24 cellular contexts compared by ENCODE assay signal in the genomic region with DNA sequence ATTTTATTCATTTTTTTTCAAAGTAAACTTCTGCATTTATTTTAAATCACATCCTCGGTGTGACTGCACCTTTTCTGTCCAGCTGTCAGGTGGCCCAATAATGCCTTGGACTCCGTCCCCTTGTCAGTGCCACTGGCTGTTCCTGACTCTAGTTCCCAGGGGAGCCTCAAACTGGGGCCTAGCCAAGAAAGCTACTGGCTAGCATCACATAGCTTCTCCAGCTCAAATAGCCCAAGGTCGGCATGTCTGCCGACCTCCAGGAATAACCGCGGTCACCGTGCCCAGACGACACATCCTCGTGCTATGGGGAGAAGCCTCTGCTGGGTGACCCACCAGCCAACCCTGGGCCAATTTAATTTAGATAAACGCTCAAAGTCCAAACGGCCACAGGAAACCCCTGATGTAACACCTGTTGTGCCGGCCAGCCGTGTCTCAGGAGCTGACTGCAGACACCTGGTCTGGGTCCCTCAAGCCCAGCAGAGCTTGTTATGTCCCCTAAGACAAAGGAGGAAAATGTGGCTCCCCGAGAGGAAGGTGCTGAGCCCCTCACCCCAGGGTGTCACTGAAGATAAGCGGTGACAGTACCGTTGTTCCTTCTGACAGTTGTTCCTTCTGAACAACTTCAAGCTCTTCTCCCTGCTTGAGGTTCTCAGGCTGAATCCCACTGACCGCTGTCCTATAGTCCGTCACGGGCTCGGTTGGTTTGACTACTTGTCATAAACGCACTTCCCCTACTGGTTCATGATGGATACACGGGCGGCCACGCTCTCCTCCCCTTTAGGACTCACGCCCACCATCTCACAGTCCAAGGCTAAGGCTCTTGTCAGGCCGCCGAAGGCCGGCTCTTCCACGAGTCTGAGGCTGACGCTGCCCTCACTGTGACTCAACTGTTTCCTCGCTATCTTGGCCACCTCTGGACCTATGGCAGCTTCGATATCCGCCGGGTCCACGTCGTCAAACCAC.
DNase-seq lines count a peak whose midpoint lies in the region; ATAC-seq lines count a peak whose summit lies in the region.
"Had no signal": no experiment of that assay in that cellular context is flagged by ENCODE, and none has a peak within 500 bp of the region (broad histone marks: within the 10 kb centered on the region; RNA-seq: fewer than 3 reads in every experiment).

No MANE protein-coding gene starts in this region.

- peaks cover 15% of the 10 kb centered on the region for H3K4me1 Mint-ChIP-seq in activated naive CD4-positive, alpha-beta T cell treated with anti-CD3 and anti-CD28 coated beads, Interleukin-2, amount 10 ng/mL, durations not matched to agents 7 days and 5 days
- peaks cover 20% of the 10 kb centered on the region for H3K4me1 Mint-ChIP-seq in stimulated activated naive CD8-positive, alpha-beta T cell treated with anti-CD3 and anti-CD28 coated beads, Interleukin-15, Interleukin-2, amounts not matched to agents 100 ng/mL and 50 ng/mL, for 24 hours (ENCODE audit: low read depth)

- DNase-seq in activated naive CD4-positive, alpha-beta T cell treated with anti-CD3 and anti-CD28 coated beads, Interleukin-2, amount 10 ng/mL, durations not matched to agents 7 days and 5 days = peak; percentile 18
- DNase-seq in activated naive CD4-positive, alpha-beta T cell treated with anti-CD3 and anti-CD28 coated beads, Interleukin-2, amount 50 U/mL, for 72 hours (ENCODE audit: low spot score in 2 of 2) = no peak
- DNase-seq in NAMALWA (ENCODE audit: low spot score) (peak; percentile 35), left lobe of liver (ENCODE audit: low spot score) (peak; percentile 68), HuH-7 (ENCODE audit: low spot score) (no peak), GM03348 (ENCODE audit: low spot score) (no peak)
- DNase-seq: activated CD4-positive, alpha-beta T cell treated with anti-CD3 and anti-CD28 coated beads, Interleukin-2, amount 50 U/mL, for 4 hours; activated gamma-delta T cell; activated T-cell treated with anti-CD3 and anti-CD28 coated beads for 4 hours; NCI-H1105 treated with DMSO at 0.1 percent for 48 hours; NCI-H2029 treated with DMSO at 0.1 percent for 48 hours; NCI-H345; NCI-H748 treated with DMSO at 0.1 percent for 48 hours; nucleus accumbens; stimulated activated CD4-positive, alpha-beta T cell treated with anti-CD3 and anti-CD28 coated beads, Interleukin-12 subunit alpha, Interleukin-12 subunit beta, amount 100 ng/mL, for 4 hours; stimulated activated CD4-positive, alpha-beta T cell treated with anti-CD3 and anti-CD28 coated beads, Interleukin-4, amount 100 ng/mL, for 24 hours; stomach; T-helper 9 cell; transverse colon; WERI-Rb-1 had no signal

- CTCF ChIA-PET in activated naive CD4-positive, alpha-beta T cell treated with anti-CD3 and anti-CD28 coated beads, Interleukin-2, amount 10 ng/mL, durations not matched to agents 7 days and 5 days (lab: Charles Lee) = interaction anchor here (1.2 to 1.9 kb wide), 2 partner anchors 12 to 13 kb away, joined by 3 to 5 read pairs; no protein-coding TSS in a partner anchor

- H3K36me3 Mint-ChIP-seq in activated naive CD4-positive, alpha-beta T cell treated with anti-CD3 and anti-CD28 coated beads, Interleukin-2, amount 10 ng/mL, durations not matched to agents 7 days and 5 days = peaks cover 6% of the 10 kb centered on the region
- peaks cover 6 to 24% of the 10 kb centered on the region in 2 donors for H3K36me3 Mint-ChIP-seq in activated naive CD4-positive, alpha-beta T cell treated with anti-CD3 and anti-CD28 coated beads, Interleukin-2, amount 50 U/mL, for 72 hours
- H3K36me3 Mint-ChIP-seq in stimulated activated naive CD8-positive, alpha-beta T cell treated with anti-CD3 and anti-CD28 coated beads, Interleukin-15, Interleukin-2, amounts not matched to agents 100 ng/mL and 50 ng/mL, for 24 hours (ENCODE audit: low read depth) = no peaks in the 10 kb centered on the region

- peaks cover 9% of the 10 kb centered on the region for H3K9me3 Mint-ChIP-seq in activated naive CD4-positive, alpha-beta T cell treated with anti-CD3 and anti-CD28 coated beads, Interleukin-2, amount 10 ng/mL, durations not matched to agents 7 days and 5 days
- H3K9me3 Mint-ChIP-seq in activated naive CD4-positive, alpha-beta T cell treated with anti-CD3 and anti-CD28 coated beads, Interleukin-2, amount 50 U/mL, for 72 hours = peaks cover 6 to 16% of the 10 kb centered on the region in 2 donors
- H3K9me3 Mint-ChIP-seq in stimulated activated naive CD8-positive, alpha-beta T cell treated with anti-CD3 and anti-CD28 coated beads, Interleukin-15, Interleukin-2, amounts not matched to agents 100 ng/mL and 50 ng/mL, for 24 hours = peaks cover 5% of the 10 kb centered on the region

- H3K27ac Mint-ChIP-seq in activated naive CD4-positive, alpha-beta T cell treated with anti-CD3 and anti-CD28 coated beads, Interleukin-2, amount 10 ng/mL, durations not matched to agents 7 days and 5 days = no peak overlapping the region
- H3K27ac Mint-ChIP-seq in activated naive CD4-positive, alpha-beta T cell treated with anti-CD3 and anti-CD28 coated beads, Interleukin-2, amount 50 U/mL, for 72 hours = no peak overlapping the region
- H3K27ac Mint-ChIP-seq in stimulated activated naive CD8-positive, alpha-beta T cell treated with anti-CD3 and anti-CD28 coated beads, Interleukin-15, Interleukin-2, amounts not matched to agents 100 ng/mL and 50 ng/mL, for 24 hours = peak overlapping the region; percentile 9

- ATAC-seq in activated naive CD4-positive, alpha-beta T cell treated with anti-CD3 and anti-CD28 coated beads, Interleukin-2, amount 50 U/mL, for 72 hours = no peak
- ATAC-seq in left lobe of liver (peak; percentile 91), HG02642 (IDR thresholded peaks at IDR 0.05; ENCODE audit: poor library complexity, unreplicated experiment) (no peak)
- ATAC-seq: A549, HCT116 had no signal

- H3K4me3 Mint-ChIP-seq in activated naive CD4-positive, alpha-beta T cell treated with anti-CD3 and anti-CD28 coated beads, Interleukin-2, amount 10 ng/mL, durations not matched to agents 7 days and 5 days = no peak overlapping the region
- H3K4me3 Mint-ChIP-seq in stimulated activated naive CD8-positive, alpha-beta T cell treated with anti-CD3 and anti-CD28 coated beads, Interleukin-15, Interleukin-2, amounts not matched to agents 100 ng/mL and 50 ng/mL, for 24 hours = no peak overlapping the region

- H3K27me3 Mint-ChIP-seq in activated naive CD4-positive, alpha-beta T cell treated with anti-CD3 and anti-CD28 coated beads, Interleukin-2, amount 10 ng/mL, durations not matched to agents 7 days and 5 days = peaks cover 3% of the 10 kb centered on the region
- H3K27me3 Mint-ChIP-seq in stimulated activated naive CD8-positive, alpha-beta T cell treated with anti-CD3 and anti-CD28 coated beads, Interleukin-15, Interleukin-2, amounts not matched to agents 100 ng/mL and 50 ng/mL, for 24 hours = no peaks in the 10 kb centered on the region

Comparison
In these comparisons a context has a peak if more than half of its experiments do, and no peak if none do; other contexts are left out.
1. DNase-seq: peak in activated naive CD4-positive, alpha-beta T cell treated with anti-CD3 and anti-CD28 coated beads, Interleukin-2, amount 10 ng/mL, durations not matched to agents 7 days and 5 days (single experiment), NAMALWA (single experiment) and left lobe of liver (single experiment); none in activated naive CD4-positive, alpha-beta T cell treated with anti-CD3 and anti-CD28 coated beads, Interleukin-2, amount 50 U/mL, for 72 hours (0 of 2), HuH-7 (single experiment) and GM03348 (single experiment).